ENCODE assay signal across 17 cellular contexts in the genomic region with DNA sequence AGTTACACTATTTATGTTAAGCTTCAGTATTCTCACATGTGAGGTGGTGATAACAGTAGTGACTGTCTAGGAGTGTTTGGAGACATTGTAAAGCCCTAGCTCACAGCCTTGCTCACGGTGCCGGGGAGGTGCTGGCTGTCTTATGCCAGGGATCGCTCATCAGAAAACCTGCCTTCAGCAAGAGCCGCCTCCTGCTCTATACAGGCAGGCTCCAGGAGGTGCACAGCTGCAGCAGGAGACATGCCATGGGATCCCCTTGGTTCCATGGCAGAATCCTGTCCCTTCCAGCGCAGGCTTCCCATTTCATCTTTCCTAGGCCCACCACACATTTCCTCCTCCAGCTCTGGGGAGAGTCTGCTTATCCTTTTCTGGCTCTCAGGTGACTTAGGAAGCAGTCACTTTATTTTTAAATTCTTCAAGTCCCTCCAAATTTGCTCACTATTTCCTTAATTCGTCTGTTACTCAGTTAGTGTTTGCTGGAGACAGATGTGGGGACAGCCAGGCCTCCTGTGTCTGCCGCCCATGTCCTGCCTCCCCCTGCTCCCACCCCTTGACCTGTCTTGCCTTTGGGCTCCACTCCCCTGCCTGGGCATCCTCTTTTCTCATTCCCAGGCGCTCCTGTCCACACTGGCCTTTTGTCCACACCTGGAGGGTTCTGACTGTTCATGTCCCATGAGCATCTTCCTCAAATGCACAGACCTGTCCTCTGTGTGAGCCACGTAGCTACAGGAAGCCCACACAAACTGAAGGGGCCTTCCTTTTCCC. TPM values are rescaled to one million over a fixed set of nuclear protein-coding genes. Genes with fewer than 3 reads are reported as not detected.
A peak's percentile ranks its signal among the peaks of the same experiment; 100 is the strongest.
DNase-seq lines count a peak whose midpoint lies in the region; ATAC-seq, FAIRE-seq and TF ChIP-seq lines count a peak whose summit lies in the region.
"Had no signal": no experiment of that assay in that cellular context is flagged by ENCODE, and none has a peak within 500 bp of the region (broad histone marks: within the 10 kb centered on the region; RNA-seq: fewer than 3 reads in every experiment).

No MANE protein-coding gene starts in this region.

- H3K27me3 ChIP-seq in right atrium auricular region (no peaks in the 10 kb centered on the region), H1 (replicated peaks in 1 of 4; ENCODE audit: control insufficient read depth in 3 of 4, extremely low read depth in 1 of 4, insufficient read depth in 3 of 4, low read length in 3 of 4) (peaks cover 0 to 5% (median 0%) of the 10 kb centered on the region in 4 experiments; a peak in 2 of 7 replicates), mesendoderm (ENCODE audit: insufficient read depth, low read length, poor library complexity) (no peaks in the 10 kb centered on the region)
- H3K27me3 ChIP-seq: BE2C had no signal

- H4K20me1 ChIP-seq in H1 (replicated peaks in 1 of 2; ENCODE audit: control insufficient read depth in 1 of 2, insufficient read depth in 2 of 2, low read length in 2 of 2): no peaks in the 10 kb centered on the region

- WGBS in H1 (ENCODE audit: extremely low coverage in 1 of 2, insufficient coverage in 1 of 2, insufficient read length in 1 of 2, insufficient replicate concordance in 2 of 2, low coverage in 1 of 2, low lambda C conversion rate in 2 of 2, missing lambda C conversion rate in 1 of 2), 2 experiments: 88% methylated on average over 9 of the region's 9 CpGs; no CpG with 5 or more reads in 1 of the 2 experiments
- WGBS in mesendoderm (ENCODE audit: extremely low coverage, insufficient coverage, low lambda C conversion rate): no CpG with 5 or more reads among the region's 9 CpGs

- intact Hi-C loops in Right ventricle myocardium superior (cut with DNase I): no loop called here

- no peak overlapping the region for H4K91ac ChIP-seq in H1 (replicated peaks; ENCODE audit: insufficient read length, low read length)

- TF ChIP-seq EP300 in H1 (IDR thresholded peaks at IDR 0.05; ENCODE audit: borderline replicate concordance in 1 of 2, low read depth in 2 of 2, low read length in 2 of 2): no peak

- H3K27ac ChIP-seq in right atrium auricular region (no peak overlapping the region), H1 (ENCODE audit: low read depth, low read length) (no peak overlapping the region), mesendoderm (ENCODE audit: low read depth, low read length) (no peak overlapping the region)
- H3K27ac ChIP-seq: A549, C4-2B, GM23248 had no signal

- no peak overlapping the region for H3K4me2 ChIP-seq in H1 (ENCODE audit: insufficient read depth in 1 of 2, low read depth in 2 of 2, low read length in 2 of 2)
- H3K4me2 ChIP-seq in mesendoderm (ENCODE audit: low read length): no peak overlapping the region
- H3K4me2 ChIP-seq: A549 had no signal

- CTCF ChIA-PET in H1 (lab: Charles Lee; ENCODE audit: partially characterized antibody): interaction anchor here (1.0 kb wide), 1 partner anchor 28 kb away, joined by 3 read pairs; no protein-coding TSS in a partner anchor

- H3K79me1 ChIP-seq in H1 (ENCODE audit: low read depth, low read length) (no peaks in the 10 kb centered on the region), mesendoderm (ENCODE audit: low read length) (peaks cover 5% of the 10 kb centered on the region)

- H3K4me1 Mint-ChIP-seq in activated naive CD8-positive, alpha-beta T cell treated with anti-CD3 and anti-CD28 coated beads, Interleukin-2, amount 50 U/mL, for 24 hours: no peaks in the 10 kb centered on the region
- H3K4me1 Mint-ChIP-seq in osteocyte (ENCODE audit: unreplicated experiment): peaks cover 14% of the 10 kb centered on the region
- H3K4me1 Mint-ChIP-seq: CD4-positive, alpha-beta memory T cell had no signal

- H3K4ac ChIP-seq in H1 (replicated peaks; ENCODE audit: insufficient read length, low read depth, low read length) (no peak overlapping the region), mesendoderm (ENCODE audit: low read depth, low read length) (no peak overlapping the region)

- H4K5ac ChIP-seq in H1 (ENCODE audit: insufficient read length, low read depth, low read length) (no peak overlapping the region), mesendoderm (ENCODE audit: low read length) (no peak overlapping the region)

- H3K23ac ChIP-seq in H1 (ENCODE audit: insufficient read length): no peak overlapping the region
- H3K23ac ChIP-seq in mesendoderm (ENCODE audit: low read length): no peak overlapping the region

- H2AK5ac ChIP-seq in H1 (ENCODE audit: low read depth, low read length): 0 out of 2 replicates have a peak overlapping the region, but pooled peaks have one; percentile 24
- no peak overlapping the region for H2AK5ac ChIP-seq in mesendoderm (ENCODE audit: low read length)

- H3K9me3 ChIP-seq in right atrium auricular region (no peaks in the 10 kb centered on the region), H1 (ENCODE audit: insufficient read depth in 2 of 2, low read depth in 1 of 2, low read length in 1 of 2) (no peaks in the 10 kb centered on the region)
- H3K9me3 ChIP-seq: A549, BE2C had no signal

- POLR2A ChIA-PET in H1 (lab: Charles Lee; ENCODE audit: partially characterized antibody): interaction anchor here (0.7 kb wide), 1 partner anchor 10 kb away, joined by 3 read pairs; no protein-coding TSS in a partner anchor

- H3K27ac Mint-ChIP-seq in activated naive CD8-positive, alpha-beta T cell treated with anti-CD3 and anti-CD28 coated beads, Interleukin-2, amount 50 U/mL, for 24 hours: no peak overlapping the region
- no peak overlapping the region for H3K27ac Mint-ChIP-seq in osteocyte (ENCODE audit: unreplicated experiment)
- H3K27ac Mint-ChIP-seq: CD4-positive, alpha-beta memory T cell had no signal

- ATAC-seq in Right ventricle myocardium superior (ENCODE audit: poor library complexity) (no peak), GM21825 (IDR thresholded peaks at IDR 0.05; ENCODE audit: unreplicated experiment) (no peak)
- ATAC-seq in activated naive CD8-positive, alpha-beta T cell treated with anti-CD3 and anti-CD28 coated beads, Interleukin-2, amount 50 U/mL, for 24 hours: no peak
- ATAC-seq: A549, GM12878 had no signal

- H2BK5ac ChIP-seq in H1 (ENCODE audit: low read depth, low read length) (no peak overlapping the region), mesendoderm (ENCODE audit: low read length) (no peak overlapping the region)

- H3K79me2 ChIP-seq in H1 (ENCODE audit: control insufficient read depth in 1 of 2, insufficient read depth in 2 of 2, low read length in 2 of 2) (no peaks in the 10 kb centered on the region), mesendoderm (ENCODE audit: control insufficient read depth, insufficient read depth, low read length) (no peaks in the 10 kb centered on the region)

- H3K36me3 ChIP-seq in right atrium auricular region (no peaks in the 10 kb centered on the region), H1 (ENCODE audit: control insufficient read depth in 2 of 4, insufficient read depth in 4 of 4, low read length in 3 of 4) (no peaks in the 10 kb centered on the region), mesendoderm (ENCODE audit: control insufficient read depth, insufficient read depth, low read length) (no peaks in the 10 kb centered on the region)
- H3K36me3 ChIP-seq: BE2C had no signal

- H3K56ac ChIP-seq in H1 (replicated peaks; ENCODE audit: insufficient read length, low read depth, low read length) (no peak overlapping the region), mesendoderm (ENCODE audit: low read length) (peak overlapping the region; percentile 30)

- no peak overlapping the region for H2BK120ac ChIP-seq in H1 (replicated peaks; ENCODE audit: low read depth, low read length)
- H2BK120ac ChIP-seq in mesendoderm (ENCODE audit: low read depth, low read length): no peak overlapping the region

- H4K8ac ChIP-seq in H1 (ENCODE audit: extremely low read depth, insufficient read depth, low read length) (no peak overlapping the region; the same call in 1 of the 2 replicates), mesendoderm (ENCODE audit: low read depth, low read length) (no peak overlapping the region)

- no peak overlapping the region for H3K14ac ChIP-seq in H1 (ENCODE audit: insufficient read length)

- DNase-seq in right atrium auricular region (ENCODE audit: low spot score) (peak; percentile 28), Right ventricle myocardium superior (no peak), H1 (ENCODE audit: low read depth in 1 of 2, low spot score in 2 of 2) (no peak), mesendoderm (no peak), osteocyte (ENCODE audit: extremely low spot score, unreplicated experiment) (no peak)
- DNase-seq in activated naive CD8-positive, alpha-beta T cell treated with anti-CD3 and anti-CD28 coated beads, Interleukin-2, amount 50 U/mL, for 24 hours: no peak
- DNase-seq: BE2C; CD4-positive, alpha-beta memory T cell; DMS79; GM23248; H7 had no signal

- no peaks in the 10 kb centered on the region for H3K36me3 Mint-ChIP-seq in activated naive CD8-positive, alpha-beta T cell treated with anti-CD3 and anti-CD28 coated beads, Interleukin-2, amount 50 U/mL, for 24 hours (ENCODE audit: low read depth)
- no peaks in the 10 kb centered on the region for H3K36me3 Mint-ChIP-seq in osteocyte (ENCODE audit: unreplicated experiment)
- H3K36me3 Mint-ChIP-seq: CD4-positive, alpha-beta memory T cell had no signal

- no peak overlapping the region for H3K9ac ChIP-seq in H1 (replicated peaks in 1 of 4; ENCODE audit: extremely low read depth in 1 of 4, low read depth in 3 of 4, low read length in 3 of 4)
- no peak overlapping the region for H3K9ac ChIP-seq in mesendoderm (ENCODE audit: low read length)
- H3K9ac ChIP-seq: GM23248 had no signal

- no peak overlapping the region for H2AFZ ChIP-seq in H1 (ENCODE audit: low read length)
- H2AFZ ChIP-seq: GM23248 had no signal

- peaks cover 4% of the 10 kb centered on the region for H3K27me3 Mint-ChIP-seq in activated naive CD8-positive, alpha-beta T cell treated with anti-CD3 and anti-CD28 coated beads, Interleukin-2, amount 50 U/mL, for 24 hours
- H3K27me3 Mint-ChIP-seq in osteocyte (ENCODE audit: unreplicated experiment): no peaks in the 10 kb centered on the region

- no peak for TF ChIP-seq POLR2A in H1 (IDR thresholded peaks at IDR 0.05; ENCODE audit: control extremely low read depth in 1 of 2, low read depth in 2 of 2, low read length in 2 of 2)

- H2BK20ac ChIP-seq in H1 (ENCODE audit: low read length): no peak overlapping the region

- H3K4me1 ChIP-seq in right atrium auricular region: no peaks in the 10 kb centered on the region
- peaks cover 0 to 3% (median 1%) of the 10 kb centered on the region in 4 experiments; a peak in 3 of 7 replicates for H3K4me1 ChIP-seq in H1 (replicated peaks in 1 of 4; ENCODE audit: control insufficient read depth in 3 of 4, insufficient read depth in 4 of 4, low read length in 3 of 4)
- peaks cover 14% of the 10 kb centered on the region for H3K4me1 ChIP-seq in mesendoderm (ENCODE audit: control insufficient read depth, low read depth, low read length)
- H3K4me1 ChIP-seq: A549, BE2C had no signal

- H2BK12ac ChIP-seq in H1 (ENCODE audit: low read depth, low read length): no peak overlapping the region

- TF ChIP-seq CTCF in right atrium auricular region (IDR thresholded peaks at IDR 0.05) (no peak), H1 (IDR thresholded peaks at IDR 0.05; ENCODE audit: control extremely low read depth in 1 of 3, insufficient read depth in 1 of 3, low read depth in 1 of 3, low read length in 3 of 3) (no peak), osteocyte (IDR thresholded peaks at IDR 0.05) (no peak)

- H2BK15ac ChIP-seq in H1 (ENCODE audit: low read length): no peak overlapping the region
- no peak overlapping the region for H2BK15ac ChIP-seq in mesendoderm (replicated peaks; ENCODE audit: low read depth)

- no peak for FAIRE-seq in H1 (lab: Jason Lieb, UNC)
- FAIRE-seq: A549, GM12878, GM18507 had no signal

- no peak overlapping the region for H3K4me3 Mint-ChIP-seq in activated naive CD8-positive, alpha-beta T cell treated with anti-CD3 and anti-CD28 coated beads, Interleukin-2, amount 50 U/mL, for 24 hours
- H3K4me3 Mint-ChIP-seq in osteocyte (ENCODE audit: unreplicated experiment): no peak overlapping the region
- H3K4me3 Mint-ChIP-seq: CD4-positive, alpha-beta memory T cell had no signal

- H3K23me2 ChIP-seq in H1 (ENCODE audit: low read depth, low read length): no peaks in the 10 kb centered on the region

- H3K9me3 Mint-ChIP-seq in activated naive CD8-positive, alpha-beta T cell treated with anti-CD3 and anti-CD28 coated beads, Interleukin-2, amount 50 U/mL, for 24 hours: no peaks in the 10 kb centered on the region
- H3K9me3 Mint-ChIP-seq in osteocyte (ENCODE audit: unreplicated experiment): no peaks in the 10 kb centered on the region
- H3K9me3 Mint-ChIP-seq: CD4-positive, alpha-beta memory T cell had no signal

- H3K4me3 ChIP-seq in right atrium auricular region (no peak overlapping the region), H1 (ENCODE audit: extremely low read depth in 1 of 4, insufficient read depth in 2 of 4, low read depth in 3 of 4, low read length in 4 of 4) (no peak overlapping the region), mesendoderm (ENCODE audit: low read length) (no peak overlapping the region)
- H3K4me3 ChIP-seq: A549, GM12878, GM23248 had no signal

- TF ChIP-seq RAD21 in H1 (IDR thresholded peaks at IDR 0.05 in 1 of 2, conservative IDR thresholded peaks at IDR 0.05 in 1 of 2; ENCODE audit: low read depth in 2 of 2, low read length in 2 of 2): no peak

- H3K18ac ChIP-seq in H1 (ENCODE audit: extremely low read depth, low read length): no peak overlapping the region
- H3K18ac ChIP-seq in mesendoderm (ENCODE audit: low read length): no peak overlapping the region

RNA-seq across cellular contexts. Expression of a gene that starts 31.7 kb away (rescaled TPM):
- total RNA-seq in right atrium auricular region (10 to 100 TPM; 15.1 to 36.4 TPM), Right ventricle myocardium superior (8.3 TPM), osteocyte (9.8 and 10.7 TPM in 2 replicates)
- 1.1 TPM in 2 replicates for total RNA-seq in H1 (2021; fragmentation: NEBNext Ultra II Directional; extraction: Animal tissue kit (Norgen Biotek cat#: 25700))
- 2.3 and 4.1 TPM in 2 replicates for polyA plus RNA-seq in H1 (2011; rRNA removed)
- polyA plus RNA-seq in H1 (2011; cell fraction: cytosol; rRNA removed): 1.3 TPM
- 5.7 TPM for polyA plus RNA-seq in H1 (2011; cell fraction: nucleus; rRNA removed)
- 0.72 to 2.4 TPM (median 1.6 TPM) in 4 replicates for polyA plus RNA-seq in H1 (2012, experiment 1 of 2)
- 0.87 TPM for polyA plus RNA-seq in H1 (2012, experiment 2 of 2)
- polyA plus RNA-seq in H1 (2013, experiment 1 of 2): 2.4 TPM
- polyA plus RNA-seq in H1 (2013, experiment 2 of 2): 2.6 TPM
- 2.0 and 2.2 TPM in 2 replicates for polyA minus RNA-seq in H1 (2011; rRNA and poly(A)+ RNA removed)
- polyA minus RNA-seq in H1 (2011; cell fraction: cytosol; rRNA and poly(A)+ RNA removed): 0.29 TPM
- 3.9 TPM for polyA minus RNA-seq in H1 (2011; cell fraction: nucleus; rRNA and poly(A)+ RNA removed)
- polyA plus RNA-seq in mesendoderm (2013, experiment 1 of 2): 8.9 TPM
- polyA plus RNA-seq in mesendoderm (2013, experiment 2 of 2): 7.1 TPM
- total RNA-seq: CD4-positive, alpha-beta memory T cell; G401 had no signal
- polyA plus RNA-seq: CD4-positive, alpha-beta memory T cell; GM12878 had no signal
